8 cellular contexts compared by ENCODE assay signal in the genomic region with DNA sequence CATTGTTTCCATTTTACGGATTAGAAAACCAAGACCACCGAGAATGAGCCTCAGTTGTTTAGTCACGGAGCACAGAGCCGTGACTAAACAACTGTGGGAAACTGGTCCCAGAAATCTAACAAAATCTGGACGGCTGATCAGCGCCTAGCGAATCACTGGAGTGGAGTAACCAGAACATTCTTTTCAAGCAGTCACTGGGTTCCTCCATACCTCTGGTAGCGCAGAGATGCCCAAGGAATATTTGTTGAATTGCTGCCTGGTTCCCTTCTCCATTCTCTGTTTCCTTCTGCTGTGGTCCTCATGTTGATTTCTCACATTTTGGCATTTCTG.
DNase-seq lines count a peak whose midpoint lies in the region; ATAC-seq and TF ChIP-seq lines count a peak whose summit lies in the region.

No MANE protein-coding gene starts in this region.

- no peak overlapping the region for H3K27ac ChIP-seq in CD8-positive, alpha-beta T cell (ENCODE audit: low read depth, low read length)
- H3K27ac ChIP-seq in neural progenitor cell, result no peak overlapping the region

- intact Hi-C loops in CD8-positive, alpha-beta T cell (cut with DNase I, micrococcal nuclease), result loop anchor here (1.0 to 5.0 kb wide), 3 partner anchors 90 to 335 kb away; a partner anchor contains a TSS

- peak overlapping the region; percentile 84 for H2AFZ ChIP-seq in neural progenitor cell (replicated peaks)

- peaks cover 13% of the 10 kb centered on the region for H3K4me1 ChIP-seq in CD8-positive, alpha-beta T cell (ENCODE audit: insufficient read depth, low read length)
- H3K4me1 ChIP-seq in endocrine pancreas (ENCODE audit: control insufficient read depth, insufficient read depth, low read length) (no peaks in the 10 kb centered on the region), neural progenitor cell (peaks cover 25% of the 10 kb centered on the region)

- peaks cover 78% of the 10 kb centered on the region for H3K27me3 Mint-ChIP-seq in CD8-positive, alpha-beta T cell (ENCODE audit: low read depth)
- peaks cover 7% of the 10 kb centered on the region for H3K27me3 Mint-ChIP-seq in neural progenitor cell (ENCODE audit: insufficient read depth, low read depth)

- H3K27me3 ChIP-seq in CD8-positive, alpha-beta T cell (ENCODE audit: insufficient read depth, low read length), result peaks cover 28% of the 10 kb centered on the region
- H3K27me3 ChIP-seq in endocrine pancreas (ENCODE audit: control insufficient read depth, insufficient read depth, low read length) (no peaks in the 10 kb centered on the region), neural progenitor cell (peaks cover 26% of the 10 kb centered on the region)

- no peak for TF ChIP-seq CTCF in CD8-positive, alpha-beta T cell (IDR thresholded peaks at IDR 0.05)
- TF ChIP-seq CTCF in neural progenitor cell (IDR thresholded peaks at IDR 0.05), result no peak

- H3K9ac ChIP-seq in endocrine pancreas (ENCODE audit: control insufficient read depth, insufficient read depth, low read length) (peak overlapping the region; percentile 45), neural progenitor cell (peak overlapping the region; percentile 20)

- H4K20me1 ChIP-seq in neural progenitor cell (ENCODE audit: low read depth), result no peaks in the 10 kb centered on the region

- H3K4me1 Mint-ChIP-seq in CD8-positive, alpha-beta T cell (ENCODE audit: low read depth), result peaks cover 23% of the 10 kb centered on the region
- H3K4me1 Mint-ChIP-seq in neural progenitor cell, result peaks cover 47% of the 10 kb centered on the region

- H3K4me3 ChIP-seq in CD8-positive, alpha-beta T cell (ENCODE audit: low read depth, low read length), result peak overlapping the region; percentile 58
- H3K4me3 ChIP-seq in endocrine pancreas (ENCODE audit: control insufficient read depth, insufficient read depth, low read length) (peak overlapping the region; percentile 88), neural progenitor cell (peak overlapping the region; percentile 88)

- POLR2A ChIA-PET in CD8-positive, alpha-beta T cell (lab: Charles Lee), result no interaction called here

- no peaks in the 10 kb centered on the region for H3K9me3 ChIP-seq in CD8-positive, alpha-beta T cell (ENCODE audit: low read length)
- H3K9me3 ChIP-seq in endocrine pancreas (ENCODE audit: control insufficient read depth, low read length) (no peaks in the 10 kb centered on the region), neural progenitor cell (ENCODE audit: low read depth) (no peaks in the 10 kb centered on the region)

- peaks cover 39% of the 10 kb centered on the region for H3F3A ChIP-seq in neural progenitor cell (ENCODE audit: low read depth)

- no peak for TF ChIP-seq POLR2A in GM18505 (IDR thresholded peaks at IDR 0.05; ENCODE audit: borderline replicate concordance, extremely low read depth, insufficient read depth, insufficient read length)

- no peaks in the 10 kb centered on the region for H3K36me3 Mint-ChIP-seq in CD8-positive, alpha-beta T cell
- no peaks in the 10 kb centered on the region for H3K36me3 Mint-ChIP-seq in neural progenitor cell

- no peaks in the 10 kb centered on the region for H3K36me3 ChIP-seq in CD8-positive, alpha-beta T cell (ENCODE audit: insufficient read depth, low read length)
- no peaks in the 10 kb centered on the region for H3K36me3 ChIP-seq in endocrine pancreas (ENCODE audit: control insufficient read depth, insufficient read depth, low read length)
- H3K36me3 ChIP-seq in neural progenitor cell, result no peaks in the 10 kb centered on the region

- H3K9me3 Mint-ChIP-seq in CD8-positive, alpha-beta T cell, result peaks cover 12% of the 10 kb centered on the region
- H3K9me3 Mint-ChIP-seq in neural progenitor cell, result no peaks in the 10 kb centered on the region

- H3K4me2 ChIP-seq in neural progenitor cell, result peak overlapping the region; percentile 85

- peaks cover 26% of the 10 kb centered on the region for H3K79me2 ChIP-seq in neural progenitor cell (ENCODE audit: low read depth)

- DNase-seq in CD8-positive, alpha-beta T cell, result no peak
- DNase-seq in NCI-H748 treated with DMSO at 0.1 percent for 48 hours (lab: John Stamatoyannopoulos, UW) (peak; percentile 72), neural progenitor cell (ENCODE audit: low spot score) (peak; percentile 37), mucosa of gallbladder (ENCODE audit: low spot score) (no peak), NCI-H1105 treated with DMSO at 0.1 percent for 48 hours (lab: John Stamatoyannopoulos, UW) (no peak)

- H3K27ac Mint-ChIP-seq in CD8-positive, alpha-beta T cell, result no peak overlapping the region
- H3K27ac Mint-ChIP-seq in neural progenitor cell, result peak overlapping the region; percentile 67

- peak overlapping the region; percentile 82 for H3K4me3 Mint-ChIP-seq in CD8-positive, alpha-beta T cell
- peak overlapping the region; percentile 92 for H3K4me3 Mint-ChIP-seq in neural progenitor cell

- CTCF ChIA-PET in CD8-positive, alpha-beta T cell (lab: Charles Lee), result no interaction called here

- ATAC-seq in CD8-positive, alpha-beta T cell, result no peak
- ATAC-seq in GM21786 (IDR thresholded peaks at IDR 0.05; ENCODE audit: unreplicated experiment) (no peak), GM18505 (IDR thresholded peaks at IDR 0.05; ENCODE audit: unreplicated experiment) (no peak)

Comparison
In these comparisons a context has a peak if more than half of its experiments do, and no peak if none do; other contexts are left out.
1. DNase-seq: peak in NCI-H748 treated with DMSO at 0.1 percent for 48 hours (single experiment) and neural progenitor cell (single experiment); none in CD8-positive, alpha-beta T cell (0 of 7), mucosa of gallbladder (single experiment) and NCI-H1105 treated with DMSO at 0.1 percent for 48 hours (single experiment).
2. Peak in every context shown above with its lines, with median percentiles within 50 percentile points of each other: H3K4me3 ChIP-seq.